In genomic region chr20:62791301-62792181, GRCh38 we compare ENCODE assay signal across 8 cellular contexts. TPM values are rescaled to one million over a fixed set of nuclear protein-coding genes. Genes with fewer than 3 reads are reported as not detected.
DNase-seq lines count a peak whose midpoint lies in the region; ATAC-seq and TF ChIP-seq lines count a peak whose summit lies in the region.

No MANE protein-coding gene starts in this region.

- H3K27me3 Mint-ChIP-seq in CD14-positive monocyte (ENCODE audit: low read depth in 3 of 3): peaks cover 0 to 2% (median 2%) of the 10 kb centered on the region in 3 donors
- no peaks in the 10 kb centered on the region for H3K27me3 Mint-ChIP-seq in activated CD4-positive, alpha-beta T cell treated with anti-CD3 and anti-CD28 coated beads, Interleukin-2, amount 10 ng/mL, durations not matched to agents 24 days and 14 days
- H3K27me3 Mint-ChIP-seq in dendritic cell treated with granulocyte-macrophage colony-stimulating factor and Interleukin-4, amounts not matched to agents 40 ng/mL and 50 ng/mL, for 4 days: no peaks in the 10 kb centered on the region

- H3K4me3 ChIP-seq in lower leg skin (ENCODE audit: low read depth, poor library complexity, severe bottlenecking): no peak overlapping the region

- peaks cover 43% of the 10 kb centered on the region for H3K4me1 Mint-ChIP-seq in CD14-positive monocyte
- peaks cover 28% of the 10 kb centered on the region for H3K4me1 Mint-ChIP-seq in activated CD4-positive, alpha-beta T cell treated with anti-CD3 and anti-CD28 coated beads, Interleukin-2, amount 10 ng/mL, durations not matched to agents 24 days and 14 days
- peaks cover 44% of the 10 kb centered on the region for H3K4me1 Mint-ChIP-seq in dendritic cell treated with granulocyte-macrophage colony-stimulating factor and Interleukin-4, amounts not matched to agents 40 ng/mL and 50 ng/mL, for 4 days (ENCODE audit: low read depth)

- ATAC-seq in HG03565 (IDR thresholded peaks at IDR 0.05; ENCODE audit: unreplicated experiment): no peak

- peak; percentile 98 for TF ChIP-seq CTCF in CD14-positive monocyte (IDR thresholded peaks at IDR 0.05)
- peak in 1 of 3 donors; percentile 58 for TF ChIP-seq CTCF in lower leg skin (IDR thresholded peaks at IDR 0.05)

- TF ChIP-seq POLR2A in lower leg skin (IDR thresholded peaks at IDR 0.05): no peak

- DNase-seq in CD14-positive monocyte (ENCODE audit: low spot score) (peak; percentile 85), HS-5 (ENCODE audit: low read depth) (peak; percentile 73), NCI-H748 (lab: John Stamatoyannopoulos, UW; ENCODE audit: unreplicated experiment) (peak; percentile 87), lower leg skin (ENCODE audit: low spot score in 2 of 2) (peak; percentile 73 to 95)
- peak; percentile 94 for DNase-seq in activated CD4-positive, alpha-beta T cell treated with anti-CD3 and anti-CD28 coated beads, Interleukin-2, amount 10 ng/mL, durations not matched to agents 24 days and 14 days
- peak; percentile 60 to 65 (median 62) for DNase-seq in stimulated activated CD4-positive, alpha-beta T cell treated with anti-CD3 and anti-CD28 coated beads, TNF-alpha, amount 100 ng/mL, for 48 hours (ENCODE audit: low read depth in 3 of 3)

- peaks cover 10 to 16% (median 15%) of the 10 kb centered on the region in 7 donors for H3K9me3 Mint-ChIP-seq in CD14-positive monocyte
- H3K9me3 Mint-ChIP-seq in activated CD4-positive, alpha-beta T cell treated with anti-CD3 and anti-CD28 coated beads, Interleukin-2, amount 10 ng/mL, durations not matched to agents 24 days and 14 days: no peaks in the 10 kb centered on the region
- H3K9me3 Mint-ChIP-seq in dendritic cell treated with granulocyte-macrophage colony-stimulating factor and Interleukin-4, amounts not matched to agents 40 ng/mL and 50 ng/mL, for 4 days: peaks cover 15% of the 10 kb centered on the region

- WGBS in lower leg skin, 2 donors: 27 to 32% methylated on average over 23 of the region's 23 CpGs

- H3K36me3 Mint-ChIP-seq in CD14-positive monocyte: peaks cover 7 to 18% of the 10 kb centered on the region in 2 donors
- H3K36me3 Mint-ChIP-seq in activated CD4-positive, alpha-beta T cell treated with anti-CD3 and anti-CD28 coated beads, Interleukin-2, amount 10 ng/mL, durations not matched to agents 24 days and 14 days (ENCODE audit: low read depth): peaks cover 2% of the 10 kb centered on the region
- H3K36me3 Mint-ChIP-seq in dendritic cell treated with granulocyte-macrophage colony-stimulating factor and Interleukin-4, amounts not matched to agents 40 ng/mL and 50 ng/mL, for 4 days (ENCODE audit: low read depth): peaks cover 7% of the 10 kb centered on the region

- H3K27ac Mint-ChIP-seq in CD14-positive monocyte: peak overlapping the region in 4 of 7 donors; percentile 49 to 76 (median 66)
- H3K27ac Mint-ChIP-seq in activated CD4-positive, alpha-beta T cell treated with anti-CD3 and anti-CD28 coated beads, Interleukin-2, amount 10 ng/mL, durations not matched to agents 24 days and 14 days: peak overlapping the region; percentile 72
- H3K27ac Mint-ChIP-seq in dendritic cell treated with granulocyte-macrophage colony-stimulating factor and Interleukin-4, amounts not matched to agents 40 ng/mL and 50 ng/mL, for 4 days: peak overlapping the region; percentile 5

- H3K4me3 Mint-ChIP-seq in CD14-positive monocyte: no peak overlapping the region
- H3K4me3 Mint-ChIP-seq in activated CD4-positive, alpha-beta T cell treated with anti-CD3 and anti-CD28 coated beads, Interleukin-2, amount 10 ng/mL, durations not matched to agents 24 days and 14 days: peak overlapping the region; percentile 30
- H3K4me3 Mint-ChIP-seq in dendritic cell treated with granulocyte-macrophage colony-stimulating factor and Interleukin-4, amounts not matched to agents 40 ng/mL and 50 ng/mL, for 4 days: no peak overlapping the region

- intact Hi-C loops in CD14-positive monocyte (cut with micrococcal nuclease): loop anchor here (1.0 to 10.0 kb wide), 9 partner anchors 49 to 387 kb away; partner anchors contain the start of genes CABLES2 (in 1 of the 2) and DIDO1 (in 1 of the 2)
- intact Hi-C loops in activated CD4-positive, alpha-beta T cell treated with anti-CD3 and anti-CD28 coated beads, Interleukin-2, amount 10 ng/mL, durations not matched to agents 24 days and 14 days (cut with micrococcal nuclease): loop anchor here (1.0 to 5.0 kb wide), 8 partner anchors 123 to 554 kb away; partner anchors contain the start of genes ADRM1, CABLES2, OSBPL2 and RPS21
- intact Hi-C loops in dendritic cell treated with granulocyte-macrophage colony-stimulating factor and Interleukin-4, amounts not matched to agents 40 ng/mL and 50 ng/mL, for 4 days (cut with micrococcal nuclease): loop anchor here (1.0 to 5.0 kb wide), 2 partner anchors 123 to 489 kb away; partner anchors contain the start of gene ADRM1
- intact Hi-C loops in lower leg skin (cut with DNase I; ENCODE audit: low total_unique reads): loop anchor here (5.0 kb wide), 1 partner anchor 124 kb away; no protein-coding TSS in a partner anchor

RNA-seq across cellular contexts. Expression of gene MRGBP, which starts 4.7 kb away (rescaled TPM):
- polyA plus RNA-seq in CD14-positive monocyte: 10 to 100 TPM; 10.2 to 10.5 TPM
- total RNA-seq in activated CD4-positive, alpha-beta T cell treated with anti-CD3 and anti-CD28 coated beads, Interleukin-2, amount 10 ng/mL, durations not matched to agents 24 days and 14 days: 19.4 and 19.6 TPM in 2 replicates
- total RNA-seq in lower leg skin: 10 to 100 TPM in 3 of 4 donors, 1 to 10 TPM in 1; 9.8 to 13.9 (median 10.2) TPM

RNA-seq across cellular contexts. Expression of gene OGFR, which starts 13.1 kb away (rescaled TPM):
- 10 to 100 TPM; 47.8 to 79.3 TPM for polyA plus RNA-seq in CD14-positive monocyte
- total RNA-seq in activated CD4-positive, alpha-beta T cell treated with anti-CD3 and anti-CD28 coated beads, Interleukin-2, amount 10 ng/mL, durations not matched to agents 24 days and 14 days: 49.1 and 54.6 TPM in 2 replicates
- 10 to 100 TPM; 50.3 to 76.9 (median 58.5) TPM for total RNA-seq in lower leg skin

RNA-seq across cellular contexts. Expression of gene COL9A3, which starts 25.3 kb away (rescaled TPM):
- 1 to 10 TPM; 1.8 to 2.6 TPM for polyA plus RNA-seq in CD14-positive monocyte
- 0.47 TPM in 1 of 2 replicates, not detected in the other for total RNA-seq in activated CD4-positive, alpha-beta T cell treated with anti-CD3 and anti-CD28 coated beads, Interleukin-2, amount 10 ng/mL, durations not matched to agents 24 days and 14 days
- 10 to 100 TPM in 2 of 4 donors, 1 to 10 TPM in 2; 5.6 to 14.1 (median 10.8) TPM for total RNA-seq in lower leg skin

Comparison
In these comparisons a context has a peak if more than half of its experiments do, and no peak if none do; other contexts are left out.
1. H3K27ac Mint-ChIP-seq: peak in every context shown above with its lines; median percentile 72 in activated CD4-positive, alpha-beta T cell treated with anti-CD3 and anti-CD28 coated beads, Interleukin-2, amount 10 ng/mL, durations not matched to agents 24 days and 14 days; 66 in CD14-positive monocyte; 5 in dendritic cell treated with granulocyte-macrophage colony-stimulating factor and Interleukin-4, amounts not matched to agents 40 ng/mL and 50 ng/mL, for 4 days.